14 cellular contexts compared by ENCODE assay signal in the genomic region with DNA sequence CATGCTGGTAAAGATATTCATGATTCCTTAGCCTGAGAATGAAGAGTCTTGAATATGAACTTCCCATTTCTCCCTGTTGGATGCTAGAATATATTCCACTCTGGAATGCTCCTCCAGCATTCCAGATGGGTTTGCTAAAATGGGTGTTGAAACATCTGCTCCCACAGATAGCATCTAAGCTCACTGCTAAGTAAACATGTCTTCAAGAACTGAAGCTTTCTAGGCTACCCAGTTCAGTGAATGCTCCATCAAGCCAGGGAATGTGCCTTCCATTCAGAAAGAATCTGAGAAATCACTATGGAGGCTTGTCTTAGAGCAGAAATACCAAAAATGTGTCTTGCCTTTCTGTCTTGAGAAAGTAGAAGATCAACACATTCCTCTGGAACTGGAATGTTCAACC.
DNase-seq lines count a peak whose midpoint lies in the region; ATAC-seq and TF ChIP-seq lines count a peak whose summit lies in the region.
"Had no signal": no experiment of that assay in that cellular context is flagged by ENCODE, and none has a peak within 500 bp of the region (broad histone marks: within the 10 kb centered on the region; RNA-seq: fewer than 3 reads in every experiment).

No MANE protein-coding gene starts in this region.

- no peaks in the 10 kb centered on the region for H3K27me3 ChIP-seq in PC-3 (ENCODE audit: low read length)
- H3K27me3 ChIP-seq: transverse colon had no signal

- POLR2A ChIA-PET in PC-3 (lab: Charles Lee; ENCODE audit: unreplicated experiment) = interaction anchor here (0.9 kb wide), 2 partner anchors 49 to 54 kb away, joined by 3 read pairs; no protein-coding TSS in a partner anchor

- BruUV-seq in PC-3 (replicated peaks; lab: Mats Ljungman, UMichigan) = no TSS peak

- no peaks in the 10 kb centered on the region for H3K36me3 ChIP-seq in PC-3 (ENCODE audit: low read depth, low read length)
- H3K36me3 ChIP-seq: transverse colon had no signal

- peak overlapping the region; percentile 21 for H3K4me2 ChIP-seq in PC-3 (ENCODE audit: low read length)

- H3K27ac ChIP-seq in PC-3 (ENCODE audit: low read length) = peak overlapping the region; percentile 52
- H3K27ac ChIP-seq: transverse colon had no signal

- H2AFZ ChIP-seq in PC-3 (ENCODE audit: low read length) = no peak overlapping the region

- no peak overlapping the region for H3K4me3 ChIP-seq in PC-3 (ENCODE audit: low read length)
- H3K4me3 ChIP-seq: transverse colon had no signal

- intact Hi-C loops in PC-3 (cut with micrococcal nuclease) = loop anchor here (2.0 kb wide), 1 partner anchor 143 kb away; no protein-coding TSS in a partner anchor

- CTCF ChIA-PET in PC-3 (lab: Charles Lee) = no interaction called here

- DNase-seq in Daoy (ENCODE audit: low read depth) (peak; percentile 30), PC-3 (peak; percentile 75), fibroblast of gingiva (ENCODE audit: low read depth) (peak; percentile 61), myocyte (ENCODE audit: low read depth) (peak; percentile 51), midbrain (lab: John Stamatoyannopoulos, UW) (no peak), NCI-H1105 (lab: John Stamatoyannopoulos, UW) (no peak), SIG-M5 (lab: John Stamatoyannopoulos, UW) (no peak)
- DNase-seq: activated CD4-positive, alpha-beta T cell treated with anti-CD3 and anti-CD28 coated beads, Interleukin-2, amount 50 U/mL, for 48 hours; CD4-positive, alpha-beta T cell; NCI-H1694 treated with DMSO at 0.1 percent for 48 hours; SHP77 treated with DMSO at 0.1 percent for 48 hours; stimulated activated CD4-positive, alpha-beta T cell treated with anti-CD3 and anti-CD28 coated beads, Interleukin-2, amount 100 ng/mL, for 48 hours; transverse colon had no signal

- no peaks in the 10 kb centered on the region for H4K20me1 ChIP-seq in PC-3 (ENCODE audit: low read length)

- no peak for TF ChIP-seq CTCF in PC-3 (conservative IDR thresholded peaks at IDR 0.05; ENCODE audit: low read depth, low read length)

- ATAC-seq in PC-3 (no peak), HG02763 (IDR thresholded peaks at IDR 0.05; ENCODE audit: unreplicated experiment) (no peak)

- no peaks in the 10 kb centered on the region for H3K9me3 ChIP-seq in PC-3 (ENCODE audit: low read length)
- H3K9me3 ChIP-seq: transverse colon had no signal

- H3K9me2 ChIP-seq in PC-3 (replicated peaks; ENCODE audit: low read length) = no peaks in the 10 kb centered on the region

- no peaks in the 10 kb centered on the region for H3K79me2 ChIP-seq in PC-3 (ENCODE audit: low read length)

- H3K9ac ChIP-seq in PC-3 (ENCODE audit: low read length) = no peak overlapping the region; the same call in 1 of the 2 replicates

- H3F3A ChIP-seq in PC-3 (ENCODE audit: low read length, unreplicated experiment) = peaks cover 17% of the 10 kb centered on the region

- H3K4me1 ChIP-seq in PC-3 (ENCODE audit: insufficient read depth, low read length) = peaks cover 45% of the 10 kb centered on the region
- H3K4me1 ChIP-seq: transverse colon had no signal

Comparison
In these comparisons a context has a peak if more than half of its experiments do, and no peak if none do; other contexts are left out.
1. DNase-seq: peak in Daoy (single experiment), PC-3 (single experiment), fibroblast of gingiva (single experiment) and myocyte (single experiment); none in midbrain (single experiment), NCI-H1105 (single experiment) and SIG-M5 (single experiment).